In the genomic region with DNA sequence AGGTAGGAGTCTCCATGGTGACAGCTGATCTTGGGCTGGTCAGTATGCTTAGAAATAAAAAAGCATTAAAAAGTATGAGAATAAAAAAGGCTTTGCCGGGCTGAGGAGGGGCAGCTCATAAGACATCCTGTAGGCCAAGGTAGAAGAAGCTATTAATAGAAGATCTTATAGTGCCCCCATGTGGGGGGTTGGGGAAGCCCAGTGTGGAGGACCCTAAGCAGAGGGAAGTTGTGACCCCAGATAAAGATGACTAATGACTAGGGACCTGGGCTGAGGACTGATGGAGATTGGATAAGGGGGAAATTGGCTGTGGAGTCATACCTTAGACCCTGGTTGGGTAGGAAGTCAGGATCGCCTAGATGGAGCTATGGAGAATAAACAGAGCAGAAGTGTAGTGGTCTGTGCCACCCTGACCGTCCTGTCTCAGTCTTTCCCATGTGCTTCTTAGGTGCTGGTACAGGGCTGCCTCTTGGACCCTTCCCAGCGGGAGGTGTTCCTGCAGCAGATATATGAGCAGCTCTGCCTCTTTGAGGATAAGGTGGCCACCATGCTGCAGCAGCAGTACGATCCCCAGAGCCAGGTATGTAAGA, we compare ENCODE assay signal across 8 cellular contexts. TPM values are rescaled to one million over a fixed set of nuclear protein-coding genes. Genes with fewer than 3 reads are reported as not detected.
A peak's percentile ranks its signal among the peaks of the same experiment; 100 is the strongest.
DNase-seq lines count a peak whose midpoint lies in the region; ATAC-seq lines count a peak whose summit lies in the region.

No MANE protein-coding gene starts in this region.

- no peaks in the 10 kb centered on the region for H3K9me3 Mint-ChIP-seq in activated CD4-positive, alpha-beta T cell treated with anti-CD3 and anti-CD28 coated beads, Interleukin-2, amount 10 ng/mL, durations not matched to agents 7 days and 5 days

- H3K4me1 Mint-ChIP-seq in activated CD4-positive, alpha-beta T cell treated with anti-CD3 and anti-CD28 coated beads, Interleukin-2, amount 10 ng/mL, durations not matched to agents 7 days and 5 days: peaks cover 1% of the 10 kb centered on the region

- ATAC-seq in GM18517 (IDR thresholded peaks at IDR 0.05; ENCODE audit: unreplicated experiment): no peak

- no peak overlapping the region for H3K4me3 Mint-ChIP-seq in activated CD4-positive, alpha-beta T cell treated with anti-CD3 and anti-CD28 coated beads, Interleukin-2, amount 10 ng/mL, durations not matched to agents 7 days and 5 days

- peaks cover 7% of the 10 kb centered on the region for H3K36me3 Mint-ChIP-seq in activated CD4-positive, alpha-beta T cell treated with anti-CD3 and anti-CD28 coated beads, Interleukin-2, amount 10 ng/mL, durations not matched to agents 7 days and 5 days (ENCODE audit: low read depth)

- H3K27me3 Mint-ChIP-seq in activated CD4-positive, alpha-beta T cell treated with anti-CD3 and anti-CD28 coated beads, Interleukin-2, amount 10 ng/mL, durations not matched to agents 7 days and 5 days: no peaks in the 10 kb centered on the region

- POLR2A ChIA-PET in activated CD4-positive, alpha-beta T cell treated with anti-CD3 and anti-CD28 coated beads, Interleukin-2, amount 10 ng/mL, durations not matched to agents 7 days and 5 days (lab: Charles Lee): no interaction called here

- CTCF ChIA-PET in activated CD4-positive, alpha-beta T cell treated with anti-CD3 and anti-CD28 coated beads, Interleukin-2, amount 10 ng/mL, durations not matched to agents 7 days and 5 days (lab: Charles Lee): interaction anchor here (0.5 to 1.5 kb wide), 15 partner anchors 19 to 1151 kb away, joined by 3 to 6 read pairs (median 3); a partner anchor contains a TSS

- no peak overlapping the region for H3K27ac Mint-ChIP-seq in activated CD4-positive, alpha-beta T cell treated with anti-CD3 and anti-CD28 coated beads, Interleukin-2, amount 10 ng/mL, durations not matched to agents 7 days and 5 days

- DNase-seq in A172 (ENCODE audit: low spot score) (peak; percentile 54), GM19240 (ENCODE audit: insufficient read length, low spot score) (peak; percentile 30), NCI-H526 treated with DMSO at 0.1 percent for 48 hours (lab: John Stamatoyannopoulos, UW) (peak; percentile 63), ecto neural progenitor cell (ENCODE audit: low spot score) (peak; percentile 63), midbrain (lab: John Stamatoyannopoulos, UW) (peak; percentile 41)
- peak; percentile 68 for DNase-seq in activated CD4-positive, alpha-beta T cell treated with anti-CD3 and anti-CD28 coated beads, Interleukin-2, amount 10 ng/mL, durations not matched to agents 7 days and 5 days
- DNase-seq in stimulated activated CD8-positive, alpha-beta memory T cell treated with anti-CD3 and anti-CD28 coated beads, Interleukin-4, amount 100 ng/mL, for 48 hours: peak; percentile 77

RNA-seq across cellular contexts. Expression of a gene that starts 25.0 kb away (rescaled TPM):
- 6.6 and 9.7 TPM in 2 replicates for total RNA-seq in A172 (2014; rRNA removed; shearing (Covaris generic))
- total RNA-seq in activated CD4-positive, alpha-beta T cell treated with anti-CD3 and anti-CD28 coated beads, Interleukin-2, amount 10 ng/mL, durations not matched to agents 7 days and 5 days: 10 to 100 TPM; 66.6 to 74.3 TPM

RNA-seq across cellular contexts. Expression of a gene that starts 25.1 kb away (rescaled TPM):
- total RNA-seq in A172 (2014; rRNA removed; shearing (Covaris generic)): 76.1 and 80.9 TPM in 2 replicates
- 10 to 100 TPM; 30.2 to 33.3 TPM for total RNA-seq in activated CD4-positive, alpha-beta T cell treated with anti-CD3 and anti-CD28 coated beads, Interleukin-2, amount 10 ng/mL, durations not matched to agents 7 days and 5 days

RNA-seq across cellular contexts. Expression of a gene that starts 39.0 kb away (rescaled TPM):
- not detected in 2 replicates for total RNA-seq in A172 (2014; rRNA removed; shearing (Covaris generic))
- total RNA-seq in activated CD4-positive, alpha-beta T cell treated with anti-CD3 and anti-CD28 coated beads, Interleukin-2, amount 10 ng/mL, durations not matched to agents 7 days and 5 days: 10 to 100 TPM; 20.6 to 25.8 TPM

RNA-seq across cellular contexts. Expression of a gene that starts 46.9 kb away (rescaled TPM):
- 101 and 103 TPM in 2 replicates for total RNA-seq in A172 (2014; rRNA removed; shearing (Covaris generic))
- 10 to 100 TPM; 77.1 to 85.0 TPM for total RNA-seq in activated CD4-positive, alpha-beta T cell treated with anti-CD3 and anti-CD28 coated beads, Interleukin-2, amount 10 ng/mL, durations not matched to agents 7 days and 5 days

RNA-seq across cellular contexts. Expression of a gene that starts 55.9 kb away (rescaled TPM):
- 190 and 245 TPM in 2 replicates for total RNA-seq in A172 (2014; rRNA removed; shearing (Covaris generic))
- total RNA-seq in activated CD4-positive, alpha-beta T cell treated with anti-CD3 and anti-CD28 coated beads, Interleukin-2, amount 10 ng/mL, durations not matched to agents 7 days and 5 days: 100 to 1,000 TPM; 176 to 188 TPM

Comparison
In these comparisons a context has a peak if more than half of its experiments do, and no peak if none do; other contexts are left out.
1. RNA of a gene that starts 39.0 kb away (total RNA-seq): 20.6 to 25.8 TPM in activated CD4-positive, alpha-beta T cell treated with anti-CD3 and anti-CD28 coated beads, Interleukin-2, amount 10 ng/mL, durations not matched to agents 7 days and 5 days; not detected in A172; every median in the first group is over 10 times any median in the second.
2. Peak in every context shown above with its lines, with median percentiles within 50 percentile points of each other: DNase-seq.